In genomic region chr4:93201471-93201870, GRCh38 we compare ENCODE assay signal across 27 cellular contexts.
"Had no signal": no experiment of that assay in that cellular context is flagged by ENCODE, and none has a peak within 500 bp of the region (broad histone marks: within the 10 kb centered on the region; RNA-seq: fewer than 3 reads in every experiment).

No MANE protein-coding gene starts in this region.

- ATAC-seq: activated CD8-positive, alpha-beta T cell treated with anti-CD3 and anti-CD28 coated beads for 36 hours; activated T-cell treated with anti-CD3 and anti-CD28 coated beads, Interleukin-2, amount 50 U/mL, for 72 hours; activated T-helper 17 cell treated with anti-CD3 and anti-CD28 coated beads, Interleukin-2, amount 50 U/mL, for 72 hours; Right ventricle myocardium inferior had no signal

- H3K4me3 ChIP-seq: ascending aorta, cardiac muscle cell, PC-9 had no signal

- H3K9me3 ChIP-seq: ascending aorta had no signal

- H3K36me3 Mint-ChIP-seq: activated naive CD8-positive, alpha-beta T cell treated with anti-CD3 and anti-CD28 coated beads, Interleukin-2, amount 10 ng/mL, durations not matched to agents 7 days and 5 days had no signal

- H3K4me1 Mint-ChIP-seq: activated CD4-positive, alpha-beta T cell treated with anti-CD3 and anti-CD28 coated beads, Interleukin-2, amount 10 ng/mL, durations not matched to agents 24 days and 14 days; activated naive CD8-positive, alpha-beta T cell treated with anti-CD3 and anti-CD28 coated beads, Interleukin-2, amount 10 ng/mL, durations not matched to agents 7 days and 5 days; activated T-helper 17 cell treated with anti-CD3 and anti-CD28 coated beads, Interleukin-2, amount 50 U/mL, for 72 hours; central memory CD8-positive, alpha-beta T cell had no signal

- H3K4me3 Mint-ChIP-seq: activated CD4-positive, alpha-beta T cell treated with anti-CD3 and anti-CD28 coated beads, Interleukin-2, amount 10 ng/mL, durations not matched to agents 24 days and 14 days; activated CD8-positive, alpha-beta T cell treated with anti-CD3 and anti-CD28 coated beads for 36 hours; activated naive CD8-positive, alpha-beta T cell treated with anti-CD3 and anti-CD28 coated beads, Interleukin-2, amount 10 ng/mL, durations not matched to agents 7 days and 5 days; activated T-cell treated with anti-CD3 and anti-CD28 coated beads, Interleukin-2, amount 50 U/mL, for 72 hours; activated T-helper 17 cell treated with anti-CD3 and anti-CD28 coated beads, Interleukin-2, amount 50 U/mL, for 72 hours; central memory CD8-positive, alpha-beta T cell had no signal

- H3K27ac Mint-ChIP-seq: activated CD4-positive, alpha-beta T cell treated with anti-CD3 and anti-CD28 coated beads, Interleukin-2, amount 10 ng/mL, durations not matched to agents 24 days and 14 days; activated CD8-positive, alpha-beta T cell treated with anti-CD3 and anti-CD28 coated beads for 36 hours; activated naive CD8-positive, alpha-beta T cell treated with anti-CD3 and anti-CD28 coated beads, Interleukin-2, amount 10 ng/mL, durations not matched to agents 7 days and 5 days; activated T-cell treated with anti-CD3 and anti-CD28 coated beads, Interleukin-2, amount 50 U/mL, for 72 hours; activated T-helper 17 cell treated with anti-CD3 and anti-CD28 coated beads, Interleukin-2, amount 50 U/mL, for 72 hours had no signal

- H3K9me3 Mint-ChIP-seq: activated CD4-positive, alpha-beta T cell treated with anti-CD3 and anti-CD28 coated beads, Interleukin-2, amount 10 ng/mL, durations not matched to agents 24 days and 14 days; activated CD8-positive, alpha-beta T cell treated with anti-CD3 and anti-CD28 coated beads for 36 hours had no signal

- DNase-seq: activated CD4-positive, alpha-beta T cell treated with anti-CD3 and anti-CD28 coated beads, Interleukin-2, amount 10 ng/mL, durations not matched to agents 24 days and 14 days; activated CD4-positive, alpha-beta T cell treated with anti-CD3 and anti-CD28 coated beads, Interleukin-2, amount 50 U/mL, for 4 hours; activated CD8-positive, alpha-beta T cell treated with anti-CD3 and anti-CD28 coated beads for 36 hours; activated effector memory CD4-positive, alpha-beta T cell treated with anti-CD3 and anti-CD28 coated beads, Interleukin-2, amount 50 U/mL, for 16 hours; activated naive CD4-positive, alpha-beta T cell; activated naive CD4-positive, alpha-beta T cell treated with anti-CD3 and anti-CD28 coated beads, Interleukin-2, amount 50 U/mL, for 16 hours; activated naive CD8-positive, alpha-beta T cell treated with anti-CD3 and anti-CD28 coated beads, Interleukin-2, amount 10 ng/mL, durations not matched to agents 7 days and 5 days; activated T-cell treated with anti-CD3 and anti-CD28 coated beads, Interleukin-2, amount 50 U/mL, for 1 hour; activated T-cell treated with anti-CD3 and anti-CD28 coated beads, Interleukin-2, amount 50 U/mL, for 72 hours; amygdala; NCI-H1092 treated with DMSO at 0.1 percent for 48 hours; NCI-H146; NCI-H187; NCI-H2029 treated with DMSO at 0.1 percent for 48 hours; NCI-H2227 treated with DMSO at 0.1 percent for 48 hours; NCI-H524 treated with DMSO at 0.1 percent for 48 hours; NCI-H748 treated with DMSO at 0.1 percent for 48 hours; PC-9; SW 1271; T1000; WERI-Rb-1 had no signal

- H3K4me2 ChIP-seq: PC-9 had no signal

- H3K4me1 ChIP-seq: ascending aorta had no signal

- H3K27me3 Mint-ChIP-seq: activated CD4-positive, alpha-beta T cell treated with anti-CD3 and anti-CD28 coated beads, Interleukin-2, amount 10 ng/mL, durations not matched to agents 24 days and 14 days; activated CD8-positive, alpha-beta T cell treated with anti-CD3 and anti-CD28 coated beads for 36 hours; activated naive CD8-positive, alpha-beta T cell treated with anti-CD3 and anti-CD28 coated beads, Interleukin-2, amount 10 ng/mL, durations not matched to agents 7 days and 5 days; activated T-helper 17 cell treated with anti-CD3 and anti-CD28 coated beads, Interleukin-2, amount 50 U/mL, for 72 hours; central memory CD8-positive, alpha-beta T cell had no signal

- H3K36me3 ChIP-seq: ascending aorta, cardiac muscle cell, WERI-Rb-1 had no signal

- H2AFZ ChIP-seq: PC-9 had no signal

- H3K27ac ChIP-seq: ascending aorta, cardiac muscle cell, PC-9, RWPE1, WERI-Rb-1 had no signal

- H3K27me3 ChIP-seq: ascending aorta, cardiac muscle cell had no signal
